ENCODE assay signal across 23 cellular contexts in genomic region chr12:7093486-7093885, GRCh38. TPM values are rescaled to one million over a fixed set of nuclear protein-coding genes. Genes with fewer than 3 reads are reported as not detected.
"Had no signal": no experiment of that assay in that cellular context is flagged by ENCODE, and none has a peak within 500 bp of the region (broad histone marks: within the 10 kb centered on the region; RNA-seq: fewer than 3 reads in every experiment).

No MANE protein-coding gene starts in this region.

- H3K4me3 ChIP-seq: adrenal gland, body of pancreas, gastrocnemius medialis, mucosa of descending colon, pancreas, upper lobe of left lung had no signal

- H3K36me3 ChIP-seq: pancreas had no signal

- ATAC-seq: activated CD4-positive, CD25-positive, alpha-beta regulatory T cell treated with anti-CD3 and anti-CD28 coated beads, Interleukin-2, amount 50 U/mL, for 24 hours; gastrocnemius medialis had no signal

- H3K27ac Mint-ChIP-seq: activated T-helper 2 cell treated with anti-CD3 and anti-CD28 coated beads, Interferon-gamma antibody, Interleukin-2, Interleukin-4, amounts not matched to agents 10 μg/mL and 5 μg/mL and 100 μg/mL, durations not matched to agents 14 hours and 24 hours and 36 hours had no signal

- H3K27me3 Mint-ChIP-seq: central memory CD8-positive, alpha-beta T cell; naive thymus-derived CD4-positive, alpha-beta T cell had no signal

- H3K27me3 ChIP-seq: adrenal gland, body of pancreas, gastrocnemius medialis, pancreas, upper lobe of left lung had no signal

- H3K9me3 Mint-ChIP-seq: activated T-helper 2 cell treated with anti-CD3 and anti-CD28 coated beads, Interferon-gamma antibody, Interleukin-2, Interleukin-4, amounts not matched to agents 10 μg/mL and 5 μg/mL and 100 μg/mL, durations not matched to agents 14 hours and 24 hours and 36 hours; central memory CD8-positive, alpha-beta T cell; naive thymus-derived CD4-positive, alpha-beta T cell had no signal

- DNase-seq: activated CD4-positive, alpha-beta T cell treated with anti-CD3 and anti-CD28 coated beads, Interleukin-2, amount 50 U/mL, for 1 hour; activated naive CD4-positive, alpha-beta T cell treated with anti-CD3 and anti-CD28 coated beads, Interleukin-2, amount 50 U/mL, for 16 hours; activated T-cell treated with anti-CD3 and anti-CD28 coated beads, Interleukin-2, amount 50 U/mL, for 1 hour; cortex of kidney; effector CD8-positive, alpha-beta T cell; gastrocnemius medialis; left colon; mammary epithelial cell; mucosa of descending colon; naive thymus-derived CD4-positive, alpha-beta T cell; pancreas; small intestine; stimulated activated CD4-positive, alpha-beta T cell treated with anti-CD3 and anti-CD28 coated beads, Interleukin-4, amount 100 ng/mL, for 4 hours; stimulated activated CD8-positive, alpha-beta memory T cell treated with anti-CD3 and anti-CD28 coated beads, Interleukin-4, amount 100 ng/mL, for 48 hours; stimulated activated naive CD4-positive, alpha-beta T cell treated with Interleukin-2 at 50 U/mL for 16 hours; SW 1271; upper lobe of left lung had no signal

- H3K9me3 ChIP-seq: adrenal gland, body of pancreas, gastrocnemius medialis, mucosa of descending colon, pancreas, upper lobe of left lung had no signal

RNA-seq across cellular contexts. Expression of gene C1S, which starts 33.0 kb away (rescaled TPM):
- polyA plus RNA-seq: naive thymus-derived CD4-positive, alpha-beta T cell had no signal

RNA-seq across cellular contexts. Expression of gene RBP5, which starts 35.2 kb away (rescaled TPM):
- total RNA-seq: activated T-helper 2 cell treated with anti-CD3 and anti-CD28 coated beads, Interferon-gamma antibody, Interleukin-2, Interleukin-4, amounts not matched to agents 10 μg/mL and 5 μg/mL and 100 μg/mL, durations not matched to agents 14 hours and 24 hours and 36 hours; gastrocnemius medialis; mammary epithelial cell; SK-MEL-5 had no signal
- polyA plus RNA-seq: mammary epithelial cell; naive thymus-derived CD4-positive, alpha-beta T cell had no signal
